In the genomic region with DNA sequence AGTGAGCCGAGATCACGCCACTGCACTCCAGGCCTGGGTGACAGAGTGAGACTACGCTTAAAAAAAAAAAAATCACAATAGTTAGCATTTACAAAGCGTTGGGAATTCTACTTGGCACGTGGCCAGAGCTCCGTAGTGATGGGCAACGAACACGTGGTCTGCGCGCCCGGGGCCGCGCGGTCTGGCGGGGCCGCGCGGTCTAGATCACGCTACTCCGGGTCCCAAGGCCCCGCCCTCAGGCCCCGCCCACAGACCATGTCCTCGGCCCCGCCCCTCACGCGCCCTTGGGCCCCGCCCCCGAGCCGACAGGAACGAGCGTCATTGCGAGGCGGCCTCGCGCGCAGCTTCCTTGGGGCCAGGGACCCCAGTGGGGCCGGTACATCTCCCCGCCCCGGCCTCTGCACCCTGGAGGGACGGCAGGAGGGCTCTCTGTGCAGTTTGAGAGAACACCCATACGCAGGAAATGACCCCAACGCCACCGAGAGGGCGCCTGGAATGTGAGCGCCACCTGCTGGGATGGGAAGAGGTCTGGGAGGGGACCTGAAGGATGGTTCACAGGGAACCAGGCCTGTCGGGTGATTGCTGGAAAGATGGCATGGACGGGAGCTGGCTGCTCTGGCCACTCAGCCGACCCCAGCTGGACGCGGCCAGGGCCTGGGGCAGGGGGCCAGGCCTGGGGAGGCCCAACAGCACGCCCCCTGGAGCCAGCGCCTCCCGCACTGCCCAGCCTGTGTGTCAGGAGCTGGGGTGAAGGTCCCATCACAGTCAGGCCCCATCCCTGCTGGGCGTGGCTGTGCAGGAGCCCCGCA, we compare ENCODE assay signal across 8 cellular contexts. TPM values are rescaled to one million over a fixed set of nuclear protein-coding genes. Genes with fewer than 3 reads are reported as not detected.
DNase-seq lines count a peak whose midpoint lies in the region; ATAC-seq and TF ChIP-seq lines count a peak whose summit lies in the region.

No MANE protein-coding gene starts in this region.

- H3K4me3 Mint-ChIP-seq in endothelial cell (ENCODE audit: unreplicated experiment): peak overlapping the region; percentile 90

- peaks cover 4% of the 10 kb centered on the region for H3K27me3 Mint-ChIP-seq in endothelial cell (ENCODE audit: unreplicated experiment)

- H3K9me3 Mint-ChIP-seq in endothelial cell (ENCODE audit: unreplicated experiment): no peaks in the 10 kb centered on the region

- peak overlapping the region; percentile 86 for H3K4me3 ChIP-seq in HUES48 (ENCODE audit: low read depth, low read length)

- H3K27ac Mint-ChIP-seq in endothelial cell (ENCODE audit: unreplicated experiment): peak overlapping the region; percentile 57

- H3K9ac ChIP-seq in HUES48 (ENCODE audit: low read depth, low read length): peak overlapping the region; percentile 56; the same call in 1 of the 2 replicates

- peaks cover 12% of the 10 kb centered on the region for H3K4me1 Mint-ChIP-seq in endothelial cell (ENCODE audit: unreplicated experiment)

- H3K27me3 ChIP-seq in HUES48 (ENCODE audit: control insufficient read depth, insufficient read depth, low read length): no peaks in the 10 kb centered on the region

- peaks cover 9% of the 10 kb centered on the region; the same call in 1 of the 2 replicates for H3K4me1 ChIP-seq in HUES48 (ENCODE audit: control insufficient read depth, insufficient read depth, low read length)

- H3K36me3 ChIP-seq in HUES48 (ENCODE audit: control insufficient read depth, insufficient read depth, low read length): peaks cover 12% of the 10 kb centered on the region

- H3K27ac ChIP-seq in HUES48 (ENCODE audit: low read depth, low read length): peak overlapping the region; percentile 88

- ATAC-seq in GM19468 (IDR thresholded peaks at IDR 0.05; ENCODE audit: extremely low read depth, unreplicated experiment): peak; percentile 33

- peak; percentile 58 for DNase-seq in CMK (ENCODE audit: low read depth)
- peak; percentile 80 for DNase-seq in NOMO-1 treated with DMSO at 0.1 percent for 48 hours (lab: John Stamatoyannopoulos, UW; ENCODE audit: unreplicated experiment)
- DNase-seq in activated CD8-positive, alpha-beta memory T cell treated with anti-CD3 and anti-CD28 coated beads, Interleukin-2, amount 50 U/mL, for 24 hours (ENCODE audit: extremely low read depth): peak; percentile 86
- peak; percentile 96 for DNase-seq in endothelial cell (ENCODE audit: low spot score)
- peak; percentile 94 for DNase-seq in midbrain (lab: John Stamatoyannopoulos, UW)
- DNase-seq in stimulated activated CD8-positive, alpha-beta memory T cell treated with anti-CD3 and anti-CD28 coated beads, Interleukin-15, amount 100 ng/mL, for 4 hours (ENCODE audit: low read depth in 2 of 2): peak; percentile 85 to 90

- peak; percentile 68 for TF ChIP-seq CTCF in endothelial cell (IDR thresholded peaks at IDR 0.05; ENCODE audit: unreplicated experiment)

- no peaks in the 10 kb centered on the region for H3K9me3 ChIP-seq in HUES48 (ENCODE audit: control insufficient read depth, insufficient read depth, low read length)

- H3K36me3 Mint-ChIP-seq in endothelial cell (ENCODE audit: low read depth, unreplicated experiment): peaks cover 3% of the 10 kb centered on the region

RNA-seq across cellular contexts. Expression of gene PTDSS2, which starts 2.0 kb away (rescaled TPM):
- 46.4 TPM for total RNA-seq in endothelial cell (ENCODE audit: unreplicated experiment)

RNA-seq across cellular contexts. Expression of gene ANO9, which starts 6.3 kb away (rescaled TPM):
- total RNA-seq in endothelial cell (ENCODE audit: unreplicated experiment): 0.41 TPM

RNA-seq across cellular contexts. Expression of gene SIGIRR, which starts 33.3 kb away (rescaled TPM):
- 18.7 TPM for total RNA-seq in endothelial cell (ENCODE audit: unreplicated experiment)

RNA-seq across cellular contexts. Expression of gene PKP3, which starts 54.1 kb away (rescaled TPM):
- 0.49 TPM for total RNA-seq in endothelial cell (ENCODE audit: unreplicated experiment)

RNA-seq across cellular contexts. Expression of gene RNH1, which starts 58.9 kb away (rescaled TPM):
- total RNA-seq in endothelial cell (ENCODE audit: unreplicated experiment): 61.1 TPM

Comparison
In these comparisons a context has a peak if more than half of its experiments do, and no peak if none do; other contexts are left out.
1. Peak in every context shown above with its lines: DNase-seq, ATAC-seq, H3K4me3 ChIP-seq and H3K27ac ChIP-seq.